ENCODE assay signal across 21 cellular contexts in genomic region chr1:227746676-227747075, GRCh38.
"Had no signal": no experiment of that assay in that cellular context is flagged by ENCODE, and none has a peak within 500 bp of the region (broad histone marks: within the 10 kb centered on the region; RNA-seq: fewer than 3 reads in every experiment).

No MANE protein-coding gene starts in this region.

- H3K4me3 ChIP-seq: coronary artery, hepatocyte, left ventricle myocardium inferior, lower lobe of right lung, psoas muscle, right lobe of liver, testis, tibial nerve had no signal

- H3K9me3 ChIP-seq: left ventricle myocardium inferior, lower lobe of right lung, psoas muscle, right lobe of liver, testis, tibial nerve had no signal

- H3K4me1 Mint-ChIP-seq: endodermal cell, mesothelial cell of epicardium had no signal

- H3K27me3 ChIP-seq: foreskin keratinocyte, hepatocyte, right lobe of liver, testis, tibial nerve had no signal

- H3K27ac ChIP-seq: coronary artery, foreskin keratinocyte, hepatocyte, left ventricle myocardium inferior, lower lobe of right lung, parathyroid adenoma, psoas muscle, right lobe of liver, testis, tibial nerve had no signal

- DNase-seq: effector CD4-positive, alpha-beta T cell; endodermal cell; erythroblast; foreskin keratinocyte; head of caudate nucleus; left cardiac atrium; left ventricle myocardium inferior; lower lobe of right lung; right lobe of liver; stimulated activated CD4-positive, alpha-beta T cell treated with anti-CD3 and anti-CD28 coated beads, Interleukin-4, amount 100 ng/mL, for 1 hour; stimulated activated CD8-positive, alpha-beta memory T cell treated with anti-CD3 and anti-CD28 coated beads, Interleukin-4, amount 100 ng/mL, for 48 hours; testis had no signal

- H3K27ac Mint-ChIP-seq: endodermal cell; memory B cell; mesothelial cell of epicardium; stimulated activated effector memory CD8-positive, alpha-beta T cell treated with anti-CD3 and anti-CD28 coated beads, Interleukin-12 subunit alpha, Interleukin-12 subunit beta, amount 100 ng/mL, for 72 hours; stimulated activated naive CD8-positive, alpha-beta T cell treated with anti-CD3 and anti-CD28 coated beads, Interleukin-15, Interleukin-2, amounts not matched to agents 100 ng/mL and 50 ng/mL, for 24 hours had no signal

- H3K4me3 Mint-ChIP-seq: endodermal cell; memory B cell; mesothelial cell of epicardium; stimulated activated effector memory CD8-positive, alpha-beta T cell treated with anti-CD3 and anti-CD28 coated beads, Interleukin-12 subunit alpha, Interleukin-12 subunit beta, amount 100 ng/mL, for 72 hours; stimulated activated naive CD8-positive, alpha-beta T cell treated with anti-CD3 and anti-CD28 coated beads, Interleukin-15, Interleukin-2, amounts not matched to agents 100 ng/mL and 50 ng/mL, for 24 hours had no signal

- H3K27me3 Mint-ChIP-seq: memory B cell; stimulated activated naive CD8-positive, alpha-beta T cell treated with anti-CD3 and anti-CD28 coated beads, Interleukin-15, Interleukin-2, amounts not matched to agents 100 ng/mL and 50 ng/mL, for 24 hours had no signal

- H3K4me1 ChIP-seq: foreskin keratinocyte, parathyroid adenoma had no signal

- H3K9ac ChIP-seq: parathyroid adenoma had no signal

- ATAC-seq: foreskin keratinocyte; left cardiac atrium; lower lobe of right lung; psoas muscle; right lobe of liver; stimulated activated effector memory CD8-positive, alpha-beta T cell treated with anti-CD3 and anti-CD28 coated beads, Interleukin-12 subunit alpha, Interleukin-12 subunit beta, amount 100 ng/mL, for 72 hours had no signal

- H3K9me3 Mint-ChIP-seq: endodermal cell; memory B cell; mesothelial cell of epicardium; stimulated activated effector memory CD8-positive, alpha-beta T cell treated with anti-CD3 and anti-CD28 coated beads, Interleukin-12 subunit alpha, Interleukin-12 subunit beta, amount 100 ng/mL, for 72 hours; stimulated activated naive CD8-positive, alpha-beta T cell treated with anti-CD3 and anti-CD28 coated beads, Interleukin-15, Interleukin-2, amounts not matched to agents 100 ng/mL and 50 ng/mL, for 24 hours had no signal
